Comparison of ENCODE assay signal across 9 cellular contexts in the genomic region with DNA sequence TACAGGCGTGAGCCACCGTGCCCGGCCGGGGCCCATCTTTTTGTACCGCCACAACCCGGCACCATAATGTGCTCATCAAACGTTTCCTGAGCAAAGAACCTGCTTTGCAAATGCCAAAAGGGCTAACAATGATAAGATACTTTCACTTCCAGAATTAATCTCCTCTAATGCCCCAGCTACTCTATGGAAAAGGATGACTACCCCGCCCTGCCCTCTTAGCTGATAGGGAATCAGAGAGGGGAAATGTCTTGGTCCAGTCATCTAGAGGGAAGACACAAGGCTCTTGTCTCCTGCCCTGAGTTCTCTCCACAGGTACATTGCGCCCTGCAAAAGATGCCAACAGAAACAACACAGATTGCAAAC. TPM values are rescaled to one million over a fixed set of nuclear protein-coding genes. Genes with fewer than 3 reads are reported as not detected.
DNase-seq lines count a peak whose midpoint lies in the region; ATAC-seq, FAIRE-seq and TF ChIP-seq lines count a peak whose summit lies in the region.
"Had no signal": no experiment of that assay in that cellular context is flagged by ENCODE, and none has a peak within 500 bp of the region (broad histone marks: within the 10 kb centered on the region; RNA-seq: fewer than 3 reads in every experiment).

No MANE protein-coding gene starts in this region.

- ATAC-seq in HG03095 (IDR thresholded peaks at IDR 0.05; ENCODE audit: unreplicated experiment) (no peak), HG02642 (IDR thresholded peaks at IDR 0.05; ENCODE audit: poor library complexity, unreplicated experiment) (no peak)

- H3K27ac ChIP-seq in keratinocyte (ENCODE audit: control insufficient read depth, insufficient read depth, low read length) (peak overlapping the region; percentile 74), testis (peak overlapping the region in 1 of 2 donors; percentile 18)

- H3K27me3 ChIP-seq in keratinocyte (ENCODE audit: control insufficient read depth, extremely low read depth, insufficient read depth, low read length) (no peaks in the 10 kb centered on the region), testis (no peaks in the 10 kb centered on the region)

- intact Hi-C loops in activated CD4-positive, alpha-beta memory T cell treated with anti-CD3 and anti-CD28 coated beads for 36 hours (cut with micrococcal nuclease) = loop anchor here (2.0 to 5.0 kb wide), 2 partner anchors 64 to 226 kb away; partner anchors contain the start of gene TSPO
- intact Hi-C loops in testis (cut with DNase I; ENCODE audit: low total_unique reads) = no loop called here

- H3K4me1 ChIP-seq in keratinocyte (ENCODE audit: control insufficient read depth, extremely low read depth, insufficient read depth, low read length) = peaks cover 7% of the 10 kb centered on the region
- H3K4me1 ChIP-seq in testis = peaks cover 5% of the 10 kb centered on the region

- dilution Hi-C loops in keratinocyte (cut with MboI; ENCODE audit: extremely low pct_ligation_motif_present, low sequenced_read_pairs) = no loop called here

- peaks cover 27% of the 10 kb centered on the region for H3K4me1 Mint-ChIP-seq in activated CD4-positive, alpha-beta T cell treated with anti-CD3 and anti-CD28 coated beads, Interleukin-2, amount 10 ng/mL, durations not matched to agents 7 days and 5 days
- peaks cover 20% of the 10 kb centered on the region for H3K4me1 Mint-ChIP-seq in activated CD4-positive, alpha-beta memory T cell treated with anti-CD3 and anti-CD28 coated beads for 36 hours (ENCODE audit: low read depth)

- H3K36me3 Mint-ChIP-seq in activated CD4-positive, alpha-beta T cell treated with anti-CD3 and anti-CD28 coated beads, Interleukin-2, amount 10 ng/mL, durations not matched to agents 7 days and 5 days (ENCODE audit: low read depth) = peaks cover 7% of the 10 kb centered on the region
- H3K36me3 Mint-ChIP-seq in activated CD4-positive, alpha-beta memory T cell treated with anti-CD3 and anti-CD28 coated beads for 36 hours = no peaks in the 10 kb centered on the region

- H3K9ac ChIP-seq in keratinocyte (ENCODE audit: control insufficient read depth, extremely low read depth, insufficient read depth, low read length) = peak overlapping the region; percentile 73

- H3K36me3 ChIP-seq in keratinocyte (ENCODE audit: control insufficient read depth in 2 of 2, extremely low read depth in 1 of 2, insufficient read depth in 2 of 2, low read length in 2 of 2) (no peaks in the 10 kb centered on the region), testis (ENCODE audit: low read depth, missing control alignments) (no peaks in the 10 kb centered on the region)

- no peaks in the 10 kb centered on the region for H3K9me1 ChIP-seq in keratinocyte (ENCODE audit: control insufficient read depth, extremely low read depth, insufficient read depth, low read length)

- H3K4me3 Mint-ChIP-seq in activated CD4-positive, alpha-beta T cell treated with anti-CD3 and anti-CD28 coated beads, Interleukin-2, amount 10 ng/mL, durations not matched to agents 7 days and 5 days = peak overlapping the region; percentile 84
- peak overlapping the region; percentile 97 for H3K4me3 Mint-ChIP-seq in activated CD4-positive, alpha-beta memory T cell treated with anti-CD3 and anti-CD28 coated beads for 36 hours

- TF ChIP-seq CTCF in keratinocyte (optimal IDR thresholded peaks at IDR 0.05 in 1 of 3, IDR thresholded peaks at IDR 0.05 in 1 of 3, conservative IDR thresholded peaks at IDR 0.05 in 1 of 3; ENCODE audit: extremely low read depth in 1 of 3, insufficient read depth in 2 of 3, low read length in 3 of 3) (no peak), testis (IDR thresholded peaks at IDR 0.05) (no peak)

- peak overlapping the region; percentile 99 for H3K4me2 ChIP-seq in keratinocyte (ENCODE audit: control insufficient read depth, extremely low read depth, insufficient read depth, low read depth, low read length)

- peak; percentile 41 for FAIRE-seq in keratinocyte (lab: Jason Lieb, UNC)
- FAIRE-seq: colon had no signal

- no peak for TF ChIP-seq POLR2A in testis (IDR thresholded peaks at IDR 0.05)

- 51 to 69% methylated on average over 9 of the region's 9 CpGs for WGBS in testis, 2 donors

- H3K4me3 ChIP-seq in keratinocyte (ENCODE audit: control insufficient read depth in 2 of 3, extremely low read depth in 1 of 3, insufficient read depth in 2 of 3, low read depth in 1 of 3, low read length in 3 of 3) = peak overlapping the region; percentile 59 to 88 (median 82)
- peak overlapping the region; percentile 67 to 89 for H3K4me3 ChIP-seq in testis

- POLR2A ChIA-PET in activated CD4-positive, alpha-beta T cell treated with anti-CD3 and anti-CD28 coated beads, Interleukin-2, amount 10 ng/mL, durations not matched to agents 7 days and 5 days (lab: Charles Lee) = interaction anchor here (0.5 kb wide), 1 partner anchor 71 kb away, joined by 3 read pairs; no protein-coding TSS in a partner anchor
- POLR2A ChIA-PET in activated CD4-positive, alpha-beta memory T cell treated with anti-CD3 and anti-CD28 coated beads for 36 hours (lab: Charles Lee) = no interaction called here

- no peaks in the 10 kb centered on the region for H3K9me3 Mint-ChIP-seq in activated CD4-positive, alpha-beta T cell treated with anti-CD3 and anti-CD28 coated beads, Interleukin-2, amount 10 ng/mL, durations not matched to agents 7 days and 5 days
- H3K9me3 Mint-ChIP-seq in activated CD4-positive, alpha-beta memory T cell treated with anti-CD3 and anti-CD28 coated beads for 36 hours = no peaks in the 10 kb centered on the region

- CTCF ChIA-PET in activated CD4-positive, alpha-beta T cell treated with anti-CD3 and anti-CD28 coated beads, Interleukin-2, amount 10 ng/mL, durations not matched to agents 7 days and 5 days (lab: Charles Lee) = interaction anchor here (0.7 kb wide), 2 partner anchors 49 to 88 kb away, joined by 3 to 8 read pairs; no protein-coding TSS in a partner anchor
- CTCF ChIA-PET in activated CD4-positive, alpha-beta memory T cell treated with anti-CD3 and anti-CD28 coated beads for 36 hours (lab: Charles Lee) = interaction anchor here (0.6 kb wide), 1 partner anchor 10 kb away, joined by 3 read pairs; no protein-coding TSS in a partner anchor

- H3K9me3 ChIP-seq in keratinocyte (ENCODE audit: control insufficient read depth, low read depth, low read length) = no peaks in the 10 kb centered on the region
- no peaks in the 10 kb centered on the region for H3K9me3 ChIP-seq in testis

- peak overlapping the region; percentile 97 for H2AFZ ChIP-seq in keratinocyte (ENCODE audit: control insufficient read depth, low read length)

- H3K27me3 Mint-ChIP-seq in activated CD4-positive, alpha-beta T cell treated with anti-CD3 and anti-CD28 coated beads, Interleukin-2, amount 10 ng/mL, durations not matched to agents 7 days and 5 days = no peaks in the 10 kb centered on the region
- no peaks in the 10 kb centered on the region for H3K27me3 Mint-ChIP-seq in activated CD4-positive, alpha-beta memory T cell treated with anti-CD3 and anti-CD28 coated beads for 36 hours

- no peaks in the 10 kb centered on the region for H4K20me1 ChIP-seq in keratinocyte (ENCODE audit: control insufficient read depth, extremely low read depth, insufficient read depth, low read length)

- no peaks in the 10 kb centered on the region for H3K79me2 ChIP-seq in keratinocyte (ENCODE audit: control insufficient read depth, insufficient read depth, low read length)

- peak overlapping the region; percentile 91 for H3K27ac Mint-ChIP-seq in activated CD4-positive, alpha-beta T cell treated with anti-CD3 and anti-CD28 coated beads, Interleukin-2, amount 10 ng/mL, durations not matched to agents 7 days and 5 days
- peak overlapping the region; percentile 90 for H3K27ac Mint-ChIP-seq in activated CD4-positive, alpha-beta memory T cell treated with anti-CD3 and anti-CD28 coated beads for 36 hours

- DNase-seq in activated CD4-positive, alpha-beta T cell treated with anti-CD3 and anti-CD28 coated beads, Interleukin-2, amount 10 ng/mL, durations not matched to agents 7 days and 5 days = no peak
- no peak for DNase-seq in activated CD4-positive, alpha-beta T cell treated with anti-CD3 and anti-CD28 coated beads for 4 hours
- no peak for DNase-seq in activated CD4-positive, alpha-beta memory T cell treated with anti-CD3 and anti-CD28 coated beads for 36 hours
- DNase-seq in keratinocyte (ENCODE audit: low read depth, low spot score) (no peak), testis (no peak), midbrain (lab: John Stamatoyannopoulos, UW) (no peak)

RNA-seq across cellular contexts. Expression of gene TTLL1, which starts 0.6 kb away (rescaled TPM):
- 1 to 10 TPM; 9.0 to 9.3 TPM for total RNA-seq in activated CD4-positive, alpha-beta T cell treated with anti-CD3 and anti-CD28 coated beads, Interleukin-2, amount 10 ng/mL, durations not matched to agents 7 days and 5 days
- total RNA-seq in activated CD4-positive, alpha-beta memory T cell treated with anti-CD3 and anti-CD28 coated beads for 36 hours = 1 to 10 TPM; 6.1 to 6.7 TPM
- polyA plus RNA-seq in keratinocyte (3.5 to 6.0 TPM (median 3.9 TPM) in 3 replicates), testis (ENCODE audit: insufficient read depth, low read depth, low replicate concordance) (30.0 TPM)
- polyA plus RNA-seq in keratinocyte (2011; ENCODE audit: low read depth) = 4.1 TPM
- polyA plus RNA-seq in keratinocyte (2011; cell fraction: cytosol; rRNA removed) = 6.3 and 7.2 TPM in 2 replicates
- polyA plus RNA-seq in keratinocyte (2011; cell fraction: nucleus; rRNA removed) = 5.5 and 5.6 TPM in 2 replicates
- polyA plus RNA-seq in keratinocyte (2012; ENCODE audit: low replicate concordance) = 2.8 and 7.4 TPM in 2 replicates
- 3.8 to 8.6 TPM (median 4.2 TPM) in 3 replicates for polyA minus RNA-seq in keratinocyte
- 2.3 TPM for polyA minus RNA-seq in keratinocyte (2011; cell fraction: cytosol; rRNA and poly(A)+ RNA removed)
- 1.7 and 2.2 TPM in 2 replicates for polyA minus RNA-seq in keratinocyte (2011; cell fraction: nucleus; rRNA and poly(A)+ RNA removed)
- total RNA-seq in testis = 10 to 100 TPM; 22.5 to 28.9 TPM

RNA-seq across cellular contexts. Expression of gene BIK, which starts 22.0 kb away (rescaled TPM):
- 1 to 10 TPM; 1.4 to 1.9 TPM for total RNA-seq in activated CD4-positive, alpha-beta T cell treated with anti-CD3 and anti-CD28 coated beads, Interleukin-2, amount 10 ng/mL, durations not matched to agents 7 days and 5 days
- 1 to 10 TPM; 4.1 to 4.5 TPM for total RNA-seq in activated CD4-positive, alpha-beta memory T cell treated with anti-CD3 and anti-CD28 coated beads for 36 hours
- polyA plus RNA-seq in keratinocyte (2.9 to 4.6 TPM (median 4.4 TPM) in 3 replicates), testis (ENCODE audit: insufficient read depth, low read depth, low replicate concordance) (2.5 TPM)
- 4.3 TPM for polyA plus RNA-seq in keratinocyte (2011; ENCODE audit: low read depth)
- polyA plus RNA-seq in keratinocyte (2011; cell fraction: cytosol; rRNA removed) = 4.2 and 6.5 TPM in 2 replicates
- polyA plus RNA-seq in keratinocyte (2011; cell fraction: nucleus; rRNA removed) = 4.7 and 6.8 TPM in 2 replicates
- 6.0 and 7.7 TPM in 2 replicates for polyA plus RNA-seq in keratinocyte (2012; ENCODE audit: low replicate concordance)
- polyA minus RNA-seq in keratinocyte = 1.5 to 2.6 TPM (median 2.0 TPM) in 3 replicates
- polyA minus RNA-seq in keratinocyte (2011; cell fraction: cytosol; rRNA and poly(A)+ RNA removed) = 7.3 TPM
- 1.2 and 1.8 TPM in 2 replicates for polyA minus RNA-seq in keratinocyte (2011; cell fraction: nucleus; rRNA and poly(A)+ RNA removed)
- total RNA-seq in testis = 1 to 10 TPM; 7.2 to 9.6 TPM

RNA-seq across cellular contexts. Expression of gene MCAT, which starts 54.6 kb away (rescaled TPM):
- 10 to 100 TPM in 1 of 2 experiments, 1 to 10 TPM in 1; 9.5 to 10.4 TPM for total RNA-seq in activated CD4-positive, alpha-beta T cell treated with anti-CD3 and anti-CD28 coated beads, Interleukin-2, amount 10 ng/mL, durations not matched to agents 7 days and 5 days
- 10 to 100 TPM; 14.3 to 15.3 TPM for total RNA-seq in activated CD4-positive, alpha-beta memory T cell treated with anti-CD3 and anti-CD28 coated beads for 36 hours
- polyA plus RNA-seq in keratinocyte (13.9 to 17.1 TPM (median 15.6 TPM) in 3 replicates), testis (ENCODE audit: insufficient read depth, low read depth, low replicate concordance) (25.4 TPM)
- polyA plus RNA-seq in keratinocyte (2011; ENCODE audit: low read depth) = 4.3 TPM
- 11.1 and 18.2 TPM in 2 replicates for polyA plus RNA-seq in keratinocyte (2011; cell fraction: cytosol; rRNA removed)
- 10.0 and 12.8 TPM in 2 replicates for polyA plus RNA-seq in keratinocyte (2011; cell fraction: nucleus; rRNA removed)
- polyA plus RNA-seq in keratinocyte (2012; ENCODE audit: low replicate concordance) = 12.3 and 16.4 TPM in 2 replicates
- polyA minus RNA-seq in keratinocyte = 7.4 to 8.9 TPM (median 8.4 TPM) in 3 replicates
- 8.8 TPM for polyA minus RNA-seq in keratinocyte (2011; cell fraction: cytosol; rRNA and poly(A)+ RNA removed)
- polyA minus RNA-seq in keratinocyte (2011; cell fraction: nucleus; rRNA and poly(A)+ RNA removed) = 5.2 and 7.3 TPM in 2 replicates
- 10 to 100 TPM; 43.1 to 46.5 TPM for total RNA-seq in testis
